In the genomic region with DNA sequence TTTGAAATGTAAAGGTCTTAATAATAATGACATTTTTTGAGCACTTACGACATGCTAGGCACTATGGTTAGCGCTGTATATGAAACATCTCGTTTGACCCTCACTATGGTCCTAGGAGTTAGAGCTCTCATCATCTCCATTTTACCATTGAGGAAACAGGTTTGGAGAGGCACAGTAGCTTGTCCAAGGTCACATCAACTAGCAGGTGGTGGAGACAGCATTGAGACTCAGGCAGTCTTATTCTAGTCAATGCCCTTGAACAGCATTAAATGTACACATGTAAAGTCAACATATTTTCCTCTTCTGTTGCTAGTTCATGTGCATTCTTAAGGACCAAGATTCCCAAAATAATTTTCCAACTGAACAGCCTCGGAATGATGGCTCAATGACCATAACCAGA, we compare ENCODE assay signal across 15 cellular contexts. TPM values are rescaled to one million over a fixed set of nuclear protein-coding genes. Genes with fewer than 3 reads are reported as not detected.
A peak's percentile ranks its signal among the peaks of the same experiment; 100 is the strongest.
DNase-seq lines count a peak whose midpoint lies in the region; ATAC-seq and TF ChIP-seq lines count a peak whose summit lies in the region.
"Had no signal": no experiment of that assay in that cellular context is flagged by ENCODE, and none has a peak within 500 bp of the region (broad histone marks: within the 10 kb centered on the region; RNA-seq: fewer than 3 reads in every experiment).

No MANE protein-coding gene starts in this region.

- no peaks in the 10 kb centered on the region for H3K27me3 ChIP-seq in hepatocyte
- H3K27me3 ChIP-seq in Caco-2 (replicated peaks; ENCODE audit: control insufficient read depth, insufficient read depth, low read length) = no peaks in the 10 kb centered on the region
- H3K27me3 ChIP-seq: heart right ventricle, MG63 had no signal

- H3K9me3 Mint-ChIP-seq in activated naive CD4-positive, alpha-beta T cell treated with anti-CD3 and anti-CD28 coated beads for 36 hours = peaks cover 2% of the 10 kb centered on the region
- peaks cover 2% of the 10 kb centered on the region for H3K9me3 Mint-ChIP-seq in activated CD8-positive, alpha-beta T cell treated with anti-CD3 and anti-CD28 coated beads for 36 hours
- no peaks in the 10 kb centered on the region for H3K9me3 Mint-ChIP-seq in type B pancreatic cell
- peaks cover 9% of the 10 kb centered on the region for H3K9me3 Mint-ChIP-seq in Caco-2 (ENCODE audit: unreplicated experiment)

- H3K36me3 ChIP-seq in hepatocyte (replicated peaks; ENCODE audit: insufficient read depth, low read depth) = no peaks in the 10 kb centered on the region
- H3K36me3 ChIP-seq in Caco-2 (ENCODE audit: control insufficient read depth, insufficient read depth, low read length) = no peaks in the 10 kb centered on the region
- H3K36me3 ChIP-seq: heart right ventricle, MG63 had no signal

- BruUV-seq in Caco-2 (replicated peaks; lab: Mats Ljungman, UMichigan) = no TSS peak

- no peaks in the 10 kb centered on the region for H3K27me3 Mint-ChIP-seq in activated naive CD4-positive, alpha-beta T cell treated with anti-CD3 and anti-CD28 coated beads for 36 hours (ENCODE audit: low read depth)
- no peaks in the 10 kb centered on the region for H3K27me3 Mint-ChIP-seq in activated CD8-positive, alpha-beta T cell treated with anti-CD3 and anti-CD28 coated beads for 36 hours
- H3K27me3 Mint-ChIP-seq in type B pancreatic cell = no peaks in the 10 kb centered on the region
- no peaks in the 10 kb centered on the region for H3K27me3 Mint-ChIP-seq in Caco-2 (ENCODE audit: insufficient read depth, unreplicated experiment)

- DNase-seq in activated naive CD4-positive, alpha-beta T cell treated with anti-CD3 and anti-CD28 coated beads for 36 hours = no peak
- no peak for DNase-seq in activated naive CD4-positive, alpha-beta T cell treated with Interleukin-2 at 50 U/mL for 16 hours
- no peak for DNase-seq in activated CD8-positive, alpha-beta T cell treated with anti-CD3 and anti-CD28 coated beads for 36 hours
- DNase-seq in hepatocyte (ENCODE audit: low spot score) (no peak), type B pancreatic cell (ENCODE audit: extremely low spot score, unreplicated experiment) (no peak), NCI-H146 treated with DMSO at 0.1 percent for 48 hours (lab: John Stamatoyannopoulos, UW; ENCODE audit: unreplicated experiment) (no peak), Caco-2 (no peak), dedifferentiated amniotic fluid mesenchymal stem cell (ENCODE audit: extremely low spot score) (no peak)
- DNase-seq: dermis blood vessel endothelial cell; heart right ventricle; MG63; NCI-H2081; NCI-H524 treated with DMSO at 0.1 percent for 48 hours; PC-9; stimulated activated naive CD4-positive, alpha-beta T cell had no signal

- no peak for ATAC-seq in activated CD8-positive, alpha-beta T cell treated with anti-CD3 and anti-CD28 coated beads for 36 hours
- ATAC-seq: heart right ventricle had no signal

- H3K4me1 Mint-ChIP-seq in activated naive CD4-positive, alpha-beta T cell treated with anti-CD3 and anti-CD28 coated beads for 36 hours (ENCODE audit: low read depth) = peaks cover 63% of the 10 kb centered on the region
- peaks cover 52% of the 10 kb centered on the region for H3K4me1 Mint-ChIP-seq in activated CD8-positive, alpha-beta T cell treated with anti-CD3 and anti-CD28 coated beads for 36 hours (ENCODE audit: low read depth)
- H3K4me1 Mint-ChIP-seq in type B pancreatic cell (ENCODE audit: unreplicated experiment) = peaks cover 47% of the 10 kb centered on the region
- H3K4me1 Mint-ChIP-seq in Caco-2 (ENCODE audit: low read depth, unreplicated experiment) = peaks cover 6% of the 10 kb centered on the region

- H3K27ac ChIP-seq in hepatocyte = no peak overlapping the region
- H3K27ac ChIP-seq: PC-9 had no signal

- WGBS in hepatocyte (ENCODE audit: low lambda C conversion rate, missing lambda C conversion rate) = 89% methylated on average over 4 of the region's 4 CpGs

- POLR2A ChIA-PET in activated CD8-positive, alpha-beta T cell treated with anti-CD3 and anti-CD28 coated beads for 36 hours (lab: Charles Lee) = interaction anchor here (1.0 to 1.9 kb wide), 7 partner anchors 9 to 133 kb away, joined by 3 to 10 read pairs (median 4); no protein-coding TSS in a partner anchor
- POLR2A ChIA-PET in Caco-2 (lab: Charles Lee) = no interaction called here

- peaks cover 38% of the 10 kb centered on the region for H4K20me1 ChIP-seq in hepatocyte (ENCODE audit: insufficient read depth, poor library complexity, severe bottlenecking)

- H3K4me1 ChIP-seq in hepatocyte (ENCODE audit: insufficient read depth) = peaks cover 11% of the 10 kb centered on the region
- H3K4me1 ChIP-seq in Caco-2 = peaks cover 14% of the 10 kb centered on the region

- H3K9me2 ChIP-seq in hepatocyte (replicated peaks; ENCODE audit: insufficient read depth) = no peaks in the 10 kb centered on the region

- peaks cover 92% of the 10 kb centered on the region for H3K79me2 ChIP-seq in hepatocyte

- no peak for TF ChIP-seq CTCF in activated CD8-positive, alpha-beta T cell treated with anti-CD3 and anti-CD28 coated beads for 36 hours (IDR thresholded peaks at IDR 0.05)
- TF ChIP-seq CTCF in hepatocyte (IDR thresholded peaks at IDR 0.05; ENCODE audit: poor library complexity) = no peak
- no peak for TF ChIP-seq CTCF in type B pancreatic cell (conservative IDR thresholded peaks at IDR 0.05)
- TF ChIP-seq CTCF in Caco-2 (IDR thresholded peaks at IDR 0.05; ENCODE audit: insufficient read depth in 1 of 2, low read depth in 1 of 2, low read length in 1 of 2, severe bottlenecking in 1 of 2, unreplicated experiment in 1 of 2) = no peak

- intact Hi-C loops in activated naive CD4-positive, alpha-beta T cell treated with anti-CD3 and anti-CD28 coated beads for 36 hours (cut with micrococcal nuclease) = no loop called here
- intact Hi-C loops in activated CD8-positive, alpha-beta T cell treated with anti-CD3 and anti-CD28 coated beads for 36 hours (cut with micrococcal nuclease) = loop anchor here (2.0 to 5.0 kb wide), 2 partner anchors 42 to 120 kb away; no protein-coding TSS in a partner anchor
- intact Hi-C loops in Caco-2 (cut with micrococcal nuclease; ENCODE audit: unreplicated experiment) = no loop called here

- H3K4me2 ChIP-seq in hepatocyte = peak overlapping the region; percentile 91
- H3K4me2 ChIP-seq: PC-9 had no signal

- H3K4me3 ChIP-seq in hepatocyte (no peak overlapping the region), Caco-2 (ENCODE audit: low read depth, low read length) (no peak overlapping the region)
- H3K4me3 ChIP-seq: MG63, PC-9 had no signal

- peaks cover 14% of the 10 kb centered on the region for H3K36me3 Mint-ChIP-seq in activated naive CD4-positive, alpha-beta T cell treated with anti-CD3 and anti-CD28 coated beads for 36 hours (ENCODE audit: low read depth)
- peaks cover 65% of the 10 kb centered on the region for H3K36me3 Mint-ChIP-seq in activated CD8-positive, alpha-beta T cell treated with anti-CD3 and anti-CD28 coated beads for 36 hours (ENCODE audit: low read depth)
- H3K36me3 Mint-ChIP-seq in type B pancreatic cell (peaks cover 8% of the 10 kb centered on the region), Caco-2 (ENCODE audit: insufficient read depth, unreplicated experiment) (peaks cover 5% of the 10 kb centered on the region)

- H3K27ac Mint-ChIP-seq in activated naive CD4-positive, alpha-beta T cell treated with anti-CD3 and anti-CD28 coated beads for 36 hours = peak overlapping the region; percentile 89
- peak overlapping the region; percentile 87 for H3K27ac Mint-ChIP-seq in activated CD8-positive, alpha-beta T cell treated with anti-CD3 and anti-CD28 coated beads for 36 hours
- no peak overlapping the region for H3K27ac Mint-ChIP-seq in type B pancreatic cell
- H3K27ac Mint-ChIP-seq in Caco-2 (ENCODE audit: unreplicated experiment) = no peak overlapping the region

- H3K9me3 ChIP-seq in hepatocyte (ENCODE audit: low read depth) (no peaks in the 10 kb centered on the region), Caco-2 (no peaks in the 10 kb centered on the region)
- H3K9me3 ChIP-seq: heart right ventricle, MG63 had no signal

- no peak overlapping the region for H2AFZ ChIP-seq in hepatocyte
- H2AFZ ChIP-seq: PC-9 had no signal

- CTCF ChIA-PET in activated naive CD4-positive, alpha-beta T cell treated with anti-CD3 and anti-CD28 coated beads for 36 hours (lab: Charles Lee) = interaction anchor here (0.9 to 10.1 kb wide), 10 partner anchors 7 to 196 kb away, joined by 3 to 204 read pairs (median 56); no protein-coding TSS in a partner anchor
- CTCF ChIA-PET in activated CD8-positive, alpha-beta T cell treated with anti-CD3 and anti-CD28 coated beads for 36 hours (lab: Charles Lee) = interaction anchor here (1.2 to 18.2 kb wide), 12 partner anchors 9 to 196 kb away, joined by 3 to 354 read pairs (median 39); no protein-coding TSS in a partner anchor
- CTCF ChIA-PET in Caco-2 (lab: Charles Lee) = no interaction called here

- H3K4me3 Mint-ChIP-seq in activated naive CD4-positive, alpha-beta T cell treated with anti-CD3 and anti-CD28 coated beads for 36 hours = peak overlapping the region; percentile 27
- peak overlapping the region; percentile 87 for H3K4me3 Mint-ChIP-seq in activated CD8-positive, alpha-beta T cell treated with anti-CD3 and anti-CD28 coated beads for 36 hours
- peak overlapping the region; percentile 68 for H3K4me3 Mint-ChIP-seq in type B pancreatic cell
- no peak overlapping the region for H3K4me3 Mint-ChIP-seq in Caco-2 (ENCODE audit: unreplicated experiment)

RNA-seq across cellular contexts. Expression of a gene that starts 4.8 kb away (rescaled TPM):
- total RNA-seq in activated naive CD4-positive, alpha-beta T cell treated with anti-CD3 and anti-CD28 coated beads for 36 hours = 10 to 100 TPM; 36.4 to 37.7 TPM
- 10 to 100 TPM; 63.0 to 66.5 TPM for total RNA-seq in activated CD8-positive, alpha-beta T cell treated with anti-CD3 and anti-CD28 coated beads for 36 hours
- total RNA-seq in hepatocyte = 39.6 and 41.7 TPM in 2 replicates
- polyA plus RNA-seq in hepatocyte = 52.4 and 63.8 TPM in 2 replicates
- 20.9 and 32.6 TPM in 2 replicates for total RNA-seq in type B pancreatic cell (ENCODE audit: low replicate concordance)
- 10.2 and 14.8 TPM in 2 replicates for total RNA-seq in Caco-2 (2022)

Comparison
In these comparisons a context has a peak if more than half of its experiments do, and no peak if none do; other contexts are left out.
1. H3K27ac Mint-ChIP-seq: peak in activated naive CD4-positive, alpha-beta T cell treated with anti-CD3 and anti-CD28 coated beads for 36 hours (single experiment) and activated CD8-positive, alpha-beta T cell treated with anti-CD3 and anti-CD28 coated beads for 36 hours (single experiment); none in type B pancreatic cell (single experiment) and Caco-2 (single experiment).